Comparison of ENCODE assay signal across 8 cellular contexts in genomic region chr12:49568442-49568776, GRCh38. TPM values are rescaled to one million over a fixed set of nuclear protein-coding genes. Genes with fewer than 3 reads are reported as not detected.
DNase-seq lines count a peak whose midpoint lies in the region; ATAC-seq and TF ChIP-seq lines count a peak whose summit lies in the region.

No MANE protein-coding gene starts in this region.

- H3K4me1 ChIP-seq in left lung = peaks cover 8 to 24% of the 10 kb centered on the region in 2 donors
- H3K4me1 ChIP-seq in thyroid gland = peaks cover 13 to 22% of the 10 kb centered on the region in 2 donors

- peak overlapping the region; percentile 77 to 99 for H3K4me3 ChIP-seq in left lung
- peak overlapping the region; percentile 67 to 80 (median 76) for H3K4me3 ChIP-seq in thyroid gland (replicated peaks in 1 of 3)

- no peaks in the 10 kb centered on the region for H3K27me3 Mint-ChIP-seq in activated naive CD8-positive, alpha-beta T cell

- DNase-seq in left lung (peak in 1 of 2 donors; percentile 50), thyroid gland (no peak), D341Med (ENCODE audit: low spot score) (no peak), CD1c-positive myeloid dendritic cell (ENCODE audit: extremely low spot score) (no peak)
- DNase-seq in activated CD4-positive, alpha-beta T cell treated with anti-CD3 and anti-CD28 coated beads, Interleukin-2, amount 50 U/mL, for 48 hours = no peak

- no peaks in the 10 kb centered on the region for H3K27me3 ChIP-seq in left lung
- no peaks in the 10 kb centered on the region for H3K27me3 ChIP-seq in thyroid gland

- H3K27ac ChIP-seq in left lung (peak overlapping the region; percentile 81 to 92), thyroid gland (peak overlapping the region in 2 of 3 donors; percentile 84 to 90)

- peak overlapping the region; percentile 99 for H3K27ac Mint-ChIP-seq in activated naive CD8-positive, alpha-beta T cell

- H3K9me3 ChIP-seq in left lung = no peaks in the 10 kb centered on the region
- H3K9me3 ChIP-seq in thyroid gland = no peaks in the 10 kb centered on the region

- intact Hi-C loops in left lung (cut with DNase I) (no loop called here), thyroid gland (cut with DNase I) (no loop called here)

- no peaks in the 10 kb centered on the region for H3K36me3 Mint-ChIP-seq in activated naive CD8-positive, alpha-beta T cell

- ATAC-seq in GM19324 (IDR thresholded peaks at IDR 0.05; ENCODE audit: low FRiP score, unreplicated experiment) = peak; percentile 22
- ATAC-seq in HG03095 (IDR thresholded peaks at IDR 0.05; ENCODE audit: unreplicated experiment) = peak; percentile 26
- ATAC-seq in left lung = no peak

- 0 to 1% methylated on average over 13 of the region's 13 CpGs for WGBS in thyroid gland, 2 donors

- H3K4me3 Mint-ChIP-seq in activated naive CD8-positive, alpha-beta T cell = peak overlapping the region; percentile 97

- peaks cover 0 to 17% of the 10 kb centered on the region in 2 donors for H3K36me3 ChIP-seq in left lung
- peaks cover 16 to 18% of the 10 kb centered on the region in 2 donors for H3K36me3 ChIP-seq in thyroid gland

- no peak for TF ChIP-seq POLR2A in thyroid gland (IDR thresholded peaks at IDR 0.05)

- peaks cover 55% of the 10 kb centered on the region for H3K4me1 Mint-ChIP-seq in activated naive CD8-positive, alpha-beta T cell (ENCODE audit: low read depth)

- H3K9me3 Mint-ChIP-seq in activated naive CD8-positive, alpha-beta T cell (ENCODE audit: low read depth) = no peaks in the 10 kb centered on the region

- TF ChIP-seq CTCF in left lung (IDR thresholded peaks at IDR 0.05) (no peak), thyroid gland (IDR thresholded peaks at IDR 0.05) (no peak)

RNA-seq across cellular contexts. Expression of gene MCRS1, which starts 0.5 kb away (rescaled TPM):
- total RNA-seq in left lung (10 to 100 TPM; 40.5 to 51.6 TPM), thyroid gland (100 to 1,000 TPM in 1 of 4 donors, 10 to 100 TPM in 3; 56.7 to 111 (median 69.2) TPM)

RNA-seq across cellular contexts. Expression of gene KCNH3, which starts 29.6 kb away (rescaled TPM):
- total RNA-seq in left lung = 1 to 10 TPM in 1 of 2 donors, under 1 TPM in 1; 0.15 to 2.4 TPM
- 1 to 10 TPM in 2 of 4 donors, under 1 TPM in 1, not detected in 1; 0.94 to 2.2 (median 2.1) TPM for total RNA-seq in thyroid gland

RNA-seq across cellular contexts. Expression of gene FAM186B, which starts 37.0 kb away (rescaled TPM):
- total RNA-seq in left lung (under 1 TPM; 0.20 to 0.42 TPM), thyroid gland (1 to 10 TPM; 1.1 to 2.1 (median 1.4) TPM)

RNA-seq across cellular contexts. Expression of gene PRPF40B, which starts 55.0 kb away (rescaled TPM):
- 10 to 100 TPM; 16.0 to 17.3 TPM for total RNA-seq in left lung
- 10 to 100 TPM; 29.5 to 39.7 (median 34.4) TPM for total RNA-seq in thyroid gland
